9 cellular contexts compared by ENCODE assay signal in the genomic region with DNA sequence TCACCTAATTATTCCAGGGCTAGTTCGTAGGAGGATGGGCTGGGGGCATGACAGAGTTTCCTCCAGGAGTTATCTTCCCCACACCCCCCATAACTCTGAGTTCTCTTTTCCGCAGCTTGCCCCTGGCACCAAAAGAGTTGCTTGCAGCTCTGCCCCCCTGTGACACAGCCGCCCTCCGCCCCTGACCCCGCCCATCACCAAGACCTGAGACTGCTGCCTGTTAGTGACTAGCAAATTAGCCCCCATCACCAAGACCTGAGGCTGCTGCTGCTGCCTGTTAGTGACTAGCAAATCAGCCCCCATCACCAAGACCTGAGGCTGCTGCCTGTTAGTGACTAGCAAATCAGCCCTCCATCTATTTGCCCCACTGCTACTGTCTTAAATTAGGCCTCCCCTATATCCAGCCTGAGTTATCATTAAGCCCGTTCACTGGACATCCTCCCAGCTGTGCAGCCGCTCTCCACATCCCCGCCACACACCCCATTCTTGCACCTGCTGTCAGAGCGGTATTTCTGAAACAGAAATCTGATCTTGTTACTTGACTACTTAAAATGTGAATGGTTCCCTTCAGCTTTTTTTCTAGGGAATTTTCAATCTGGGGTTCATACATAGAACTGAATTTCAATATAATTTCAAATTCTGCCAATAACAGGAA. TPM values are rescaled to one million over a fixed set of nuclear protein-coding genes. Genes with fewer than 3 reads are reported as not detected.
DNase-seq lines count a peak whose midpoint lies in the region; ATAC-seq, FAIRE-seq and TF ChIP-seq lines count a peak whose summit lies in the region.
"Had no signal": no experiment of that assay in that cellular context is flagged by ENCODE, and none has a peak within 500 bp of the region (broad histone marks: within the 10 kb centered on the region; RNA-seq: fewer than 3 reads in every experiment).

No MANE protein-coding gene starts in this region.

- H3K56ac ChIP-seq in H1 (replicated peaks; ENCODE audit: insufficient read length, low read depth, low read length): no peak overlapping the region

- H3K27me3 ChIP-seq in H1 (replicated peaks in 1 of 4; ENCODE audit: control insufficient read depth in 3 of 4, extremely low read depth in 1 of 4, insufficient read depth in 3 of 4, low read length in 3 of 4): no peaks in the 10 kb centered on the region
- no peaks in the 10 kb centered on the region for H3K27me3 ChIP-seq in parathyroid adenoma (ENCODE audit: control insufficient read depth, insufficient read depth, low read length)
- H3K27me3 ChIP-seq in gastrocnemius medialis: no peaks in the 10 kb centered on the region
- H3K27me3 ChIP-seq: pancreas had no signal

- no peak overlapping the region for H3K4ac ChIP-seq in H1 (replicated peaks; ENCODE audit: insufficient read length, low read depth, low read length)

- no peak overlapping the region for H2AK5ac ChIP-seq in H1 (ENCODE audit: low read depth, low read length)

- H3K4me2 ChIP-seq in H1 (ENCODE audit: insufficient read depth in 1 of 2, low read depth in 2 of 2, low read length in 2 of 2) (peak overlapping the region; percentile 77 to 95), parathyroid adenoma (ENCODE audit: low read length) (no peak overlapping the region)

- no peak overlapping the region for H2BK12ac ChIP-seq in H1 (ENCODE audit: low read depth, low read length)

- H3K79me1 ChIP-seq in H1 (ENCODE audit: low read depth, low read length): peaks cover 6% of the 10 kb centered on the region

- H2BK120ac ChIP-seq in H1 (replicated peaks; ENCODE audit: low read depth, low read length): no peak overlapping the region

- no peak overlapping the region for H4K8ac ChIP-seq in H1 (ENCODE audit: extremely low read depth, insufficient read depth, low read length)

- H2BK15ac ChIP-seq in H1 (ENCODE audit: low read length): no peak overlapping the region

- no peak overlapping the region for H2BK5ac ChIP-seq in H1 (ENCODE audit: low read depth, low read length)

- H2BK20ac ChIP-seq in H1 (ENCODE audit: low read length): no peak overlapping the region

- no peak overlapping the region for H3K14ac ChIP-seq in H1 (ENCODE audit: insufficient read length)

- in situ Hi-C loops in gastrocnemius medialis (cut with MboI; ENCODE audit: low sequenced_read_pairs in 4 of 4): loop anchor here in 2 of 4 donors (25.0 kb wide), 2 partner anchors 891 to 916 kb away; a partner anchor contains a TSS

- no peak overlapping the region for H3K23ac ChIP-seq in H1 (ENCODE audit: insufficient read length)

- H3K4me1 ChIP-seq in H1 (replicated peaks in 1 of 4; ENCODE audit: control insufficient read depth in 3 of 4, insufficient read depth in 4 of 4, low read length in 3 of 4): peaks cover 4 to 13% (median 5%) of the 10 kb centered on the region in 4 experiments; a peak in 5 of 7 replicates
- H3K4me1 ChIP-seq in parathyroid adenoma: no peaks in the 10 kb centered on the region
- H3K4me1 ChIP-seq in gastrocnemius medialis: peaks cover 5 to 16% of the 10 kb centered on the region in 2 donors

- ATAC-seq in GM21367 (IDR thresholded peaks at IDR 0.05; ENCODE audit: unreplicated experiment) (no peak), GM18861 (IDR thresholded peaks at IDR 0.05; ENCODE audit: unreplicated experiment) (no peak), HG03354 (IDR thresholded peaks at IDR 0.05; ENCODE audit: poor library complexity, severe bottlenecking, unreplicated experiment) (no peak), gastrocnemius medialis (no peak)

- H2AFZ ChIP-seq in H1 (ENCODE audit: low read length) (peak overlapping the region; percentile 85; the same call in 1 of the 2 replicates), parathyroid adenoma (peak overlapping the region; percentile 89)

- TF ChIP-seq CTCF in H1 (IDR thresholded peaks at IDR 0.05; ENCODE audit: control extremely low read depth in 1 of 3, insufficient read depth in 1 of 3, low read depth in 1 of 3, low read length in 3 of 3) (no peak), parathyroid adenoma (IDR thresholded peaks at IDR 0.05) (no peak), gastrocnemius medialis (IDR thresholded peaks at IDR 0.05 in 4 of 5, conservative IDR thresholded peaks at IDR 0.05 in 1 of 5) (no peak)

- no peak for TF ChIP-seq EP300 in H1 (IDR thresholded peaks at IDR 0.05; ENCODE audit: borderline replicate concordance in 1 of 2, low read depth in 2 of 2, low read length in 2 of 2)

- no peaks in the 10 kb centered on the region for H3K9me3 ChIP-seq in H1 (ENCODE audit: insufficient read depth in 2 of 2, low read depth in 1 of 2, low read length in 1 of 2)
- no peaks in the 10 kb centered on the region for H3K9me3 ChIP-seq in parathyroid adenoma (ENCODE audit: control insufficient read depth, low read length)
- no peaks in the 10 kb centered on the region for H3K9me3 ChIP-seq in gastrocnemius medialis
- H3K9me3 ChIP-seq: pancreas had no signal

- no peak overlapping the region for H3K27ac ChIP-seq in H1 (ENCODE audit: low read depth, low read length)
- no peak overlapping the region for H3K27ac ChIP-seq in parathyroid adenoma
- peak overlapping the region in 1 of 4 donors; percentile 94 for H3K27ac ChIP-seq in gastrocnemius medialis

- peaks cover 0 to 1% of the 10 kb centered on the region in 2 experiments for H4K20me1 ChIP-seq in H1 (replicated peaks in 1 of 2; ENCODE audit: control insufficient read depth in 1 of 2, insufficient read depth in 2 of 2, low read length in 2 of 2)

- H3K23me2 ChIP-seq in H1 (ENCODE audit: low read depth, low read length): peaks cover 9% of the 10 kb centered on the region

- no peak for FAIRE-seq in H1 (lab: Jason Lieb, UNC)
- FAIRE-seq: pancreas had no signal

- CTCF ChIA-PET in H1 (lab: Charles Lee; ENCODE audit: partially characterized antibody): interaction anchor here (0.8 to 3.3 kb wide), 7 partner anchors 12 to 202 kb away, joined by 3 to 24 read pairs (median 4); no protein-coding TSS in a partner anchor

- no peak overlapping the region; a peak in 2 of 7 replicates for H3K9ac ChIP-seq in H1 (replicated peaks in 1 of 4; ENCODE audit: extremely low read depth in 1 of 4, low read depth in 3 of 4, low read length in 3 of 4)
- no peak overlapping the region for H3K9ac ChIP-seq in parathyroid adenoma

- DNase-seq in HuH-7 (ENCODE audit: low spot score) (peak; percentile 18), H1 (ENCODE audit: low read depth in 1 of 2, low spot score in 2 of 2) (peak; percentile 15 to 75), gastrocnemius medialis (no peak)
- peak; percentile 14 to 30 for DNase-seq in activated CD4-positive, alpha-beta T cell treated with anti-CD3 and anti-CD28 coated beads, Interleukin-2, amount 50 U/mL, for 24 hours (ENCODE audit: low read depth in 1 of 2, low spot score in 1 of 2)

- no peaks in the 10 kb centered on the region for H3K36me3 ChIP-seq in H1 (ENCODE audit: control insufficient read depth in 2 of 4, insufficient read depth in 4 of 4, low read length in 3 of 4)
- no peaks in the 10 kb centered on the region for H3K36me3 ChIP-seq in parathyroid adenoma (ENCODE audit: control insufficient read depth, insufficient read depth, low read length)
- no peaks in the 10 kb centered on the region for H3K36me3 ChIP-seq in gastrocnemius medialis
- H3K36me3 ChIP-seq: pancreas had no signal

- POLR2A ChIA-PET in H1 (lab: Charles Lee; ENCODE audit: partially characterized antibody): interaction anchor here (0.6 to 2.4 kb wide), 4 partner anchors 13 to 38 kb away, joined by 3 to 8 read pairs (median 7); no protein-coding TSS in a partner anchor

- H3K18ac ChIP-seq in H1 (ENCODE audit: extremely low read depth, low read length): no peak overlapping the region; the same call in 1 of the 2 replicates

- intact Hi-C loops in gastrocnemius medialis (cut with DNase I; ENCODE audit: low total_unique reads): loop anchor here (2.0 to 5.0 kb wide), 4 partner anchors 19 to 1404 kb away; a partner anchor contains a TSS

- H3K4me3 ChIP-seq in H1 (ENCODE audit: extremely low read depth in 1 of 4, insufficient read depth in 2 of 4, low read depth in 3 of 4, low read length in 4 of 4) (peak overlapping the region; percentile 49 to 86 (median 80); a peak in 7 of 8 replicates), parathyroid adenoma (ENCODE audit: low read depth, low read length) (no peak overlapping the region), gastrocnemius medialis (peak overlapping the region in 2 of 4 donors; percentile 95 to 99)

- H4K91ac ChIP-seq in H1 (replicated peaks; ENCODE audit: insufficient read length, low read length): no peak overlapping the region

- TF ChIP-seq RAD21 in H1 (IDR thresholded peaks at IDR 0.05 in 1 of 2, conservative IDR thresholded peaks at IDR 0.05 in 1 of 2; ENCODE audit: low read depth in 2 of 2, low read length in 2 of 2): no peak

- 29% methylated on average over 9 of the region's 9 CpGs; no CpG with 5 or more reads in 1 of the 2 experiments for WGBS in H1 (ENCODE audit: extremely low coverage in 1 of 2, insufficient coverage in 1 of 2, insufficient read length in 1 of 2, insufficient replicate concordance in 2 of 2, low coverage in 1 of 2, low lambda C conversion rate in 2 of 2, missing lambda C conversion rate in 1 of 2), 2 experiments

- TF ChIP-seq POLR2A in H1 (IDR thresholded peaks at IDR 0.05; ENCODE audit: control extremely low read depth in 1 of 2, low read depth in 2 of 2, low read length in 2 of 2): no peak
- no peak for TF ChIP-seq POLR2A in gastrocnemius medialis (IDR thresholded peaks at IDR 0.05)

- H3K79me2 ChIP-seq in H1 (ENCODE audit: control insufficient read depth in 1 of 2, insufficient read depth in 2 of 2, low read length in 2 of 2): peaks cover 3 to 28% of the 10 kb centered on the region in 2 experiments; a peak in 3 of 4 replicates
- peaks cover 6% of the 10 kb centered on the region for H3K79me2 ChIP-seq in parathyroid adenoma

- H4K5ac ChIP-seq in H1 (ENCODE audit: insufficient read length, low read depth, low read length): peak overlapping the region; percentile 30

TF ChIP-seq in H1, 55 proteins besides CTCF, POLR2A, EP300 and RAD21 (continues in another document):
- TF ChIP-seq SIRT6 (IDR thresholded peaks at IDR 0.05; ENCODE audit: low read length) (no peak), GABPA (IDR thresholded peaks at IDR 0.05; ENCODE audit: borderline replicate concordance, insufficient read depth, low read length) (no peak), TBP (IDR thresholded peaks at IDR 0.05; ENCODE audit: low read depth, low read length) (no peak), EGR1 (IDR thresholded peaks at IDR 0.05; ENCODE audit: borderline replicate concordance, low read depth, low read length) (no peak), POLR2AphosphoS5 (IDR thresholded peaks at IDR 0.05; ENCODE audit: low read depth, low read length) (no peak), BACH1 (IDR thresholded peaks at IDR 0.05; ENCODE audit: low read length) (no peak)

RNA-seq across cellular contexts. Expression of a gene that starts 1.5 kb away (rescaled TPM):
- total RNA-seq in H1 (2021; fragmentation: NEBNext Ultra II Directional; extraction: Animal tissue kit (Norgen Biotek cat#: 25700)): 79.1 and 79.2 TPM in 2 replicates
- polyA plus RNA-seq in H1 (2011; rRNA removed): 59.9 and 98.5 TPM in 2 replicates
- polyA plus RNA-seq in H1 (2011; cell fraction: cytosol; rRNA removed): 126 TPM
- 50.4 TPM for polyA plus RNA-seq in H1 (2011; cell fraction: nucleus; rRNA removed)
- 83.6 to 107 TPM (median 93.4 TPM) in 4 replicates for polyA plus RNA-seq in H1 (2012, experiment 1 of 2)
- polyA plus RNA-seq in H1 (2012, experiment 2 of 2): 11.2 TPM
- polyA plus RNA-seq in H1 (2013, experiment 1 of 2): 42.7 TPM
- 43.8 TPM for polyA plus RNA-seq in H1 (2013, experiment 2 of 2)
- polyA minus RNA-seq in H1 (2011; rRNA and poly(A)+ RNA removed): 119 and 136 TPM in 2 replicates
- 44.8 TPM for polyA minus RNA-seq in H1 (2011; cell fraction: cytosol; rRNA and poly(A)+ RNA removed)
- polyA minus RNA-seq in H1 (2011; cell fraction: nucleus; rRNA and poly(A)+ RNA removed): 54.2 TPM
- 1 to 10 TPM; 3.7 to 7.0 (median 5.9) TPM for total RNA-seq in gastrocnemius medialis

Comparison
In these comparisons a context has a peak if more than half of its experiments do, and no peak if none do; other contexts are left out.
1. DNase-seq: peak in HuH-7 (single experiment), activated CD4-positive, alpha-beta T cell treated with anti-CD3 and anti-CD28 coated beads, Interleukin-2, amount 50 U/mL, for 24 hours (2 of 2) and H1 (2 of 2); none in gastrocnemius medialis (0 of 2).